18 cellular contexts compared by ENCODE assay signal in the genomic region with DNA sequence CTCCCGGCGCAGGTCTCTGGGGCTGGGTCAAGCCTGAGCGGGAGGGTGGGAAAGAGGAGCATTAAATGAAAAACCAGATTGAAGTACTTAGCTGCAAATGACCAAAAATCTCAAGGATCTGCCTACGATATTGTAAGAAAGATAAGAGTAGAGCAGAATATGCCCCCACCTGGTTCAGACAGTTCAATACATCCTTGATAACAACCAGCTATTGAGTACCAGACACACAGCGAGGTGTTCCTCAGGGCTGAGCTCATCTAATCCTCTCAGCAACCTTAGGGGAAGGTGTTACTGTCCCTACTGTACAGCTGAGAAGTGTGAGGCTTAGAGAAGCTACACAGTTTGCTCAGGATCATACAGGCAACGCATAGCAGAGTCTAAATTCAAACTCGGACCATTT. TPM values are rescaled to one million over a fixed set of nuclear protein-coding genes. Genes with fewer than 3 reads are reported as not detected.
DNase-seq lines count a peak whose midpoint lies in the region; ATAC-seq and TF ChIP-seq lines count a peak whose summit lies in the region.
"Had no signal": no experiment of that assay in that cellular context is flagged by ENCODE, and none has a peak within 500 bp of the region (broad histone marks: within the 10 kb centered on the region; RNA-seq: fewer than 3 reads in every experiment).

No MANE protein-coding gene starts in this region.

- DNase-seq in NAMALWA (ENCODE audit: low spot score) (peak; percentile 22), PC-9 (no peak), cerebellum (ENCODE audit: low spot score) (no peak)
- no peak for DNase-seq in activated naive CD8-positive, alpha-beta T cell treated with anti-CD3 and anti-CD28 coated beads, Interleukin-2, amount 50 U/mL, for 24 hours
- DNase-seq: DMS 273 treated with DMSO at 0.1 percent for 48 hours, GF-D8, GM23248, HCEC 1CT, KG1, NCI-H1092, NCI-H1694, NCI-H510A treated with DMSO at 0.1 percent for 48 hours, Peyer's patch, Right ventricle myocardium superior, SK-N-SH had no signal

- H3K4me3 Mint-ChIP-seq in activated naive CD8-positive, alpha-beta T cell treated with anti-CD3 and anti-CD28 coated beads, Interleukin-2, amount 50 U/mL, for 24 hours = no peak overlapping the region

- intact Hi-C loops in PC-9 (cut with micrococcal nuclease; ENCODE audit: unreplicated experiment) = loop anchor here (2.0 to 5.0 kb wide), 3 partner anchors 208 to 1307 kb away; no protein-coding TSS in a partner anchor

- H3K27me3 ChIP-seq in PC-9 (ENCODE audit: insufficient read depth, low read depth) (peaks cover 67% of the 10 kb centered on the region), neural cell (ENCODE audit: insufficient read depth, low read depth, low read length) (no peaks in the 10 kb centered on the region)
- H3K27me3 ChIP-seq: Peyer's patch had no signal

- H3K4me1 Mint-ChIP-seq in activated naive CD8-positive, alpha-beta T cell treated with anti-CD3 and anti-CD28 coated beads, Interleukin-2, amount 50 U/mL, for 24 hours = peaks cover 2% of the 10 kb centered on the region

- no peak overlapping the region for H3K9ac ChIP-seq in neural cell (ENCODE audit: low read length)
- H3K9ac ChIP-seq: GM23248, SK-N-SH had no signal

- peak overlapping the region; percentile 52 for H3K4me2 ChIP-seq in PC-9
- no peak overlapping the region for H3K4me2 ChIP-seq in neural cell (ENCODE audit: low read length)

- no peak for ATAC-seq in activated naive CD8-positive, alpha-beta T cell treated with anti-CD3 and anti-CD28 coated beads, Interleukin-2, amount 50 U/mL, for 24 hours
- no peak for ATAC-seq in GM19397 (IDR thresholded peaks at IDR 0.05; ENCODE audit: unreplicated experiment)

- H3K79me2 ChIP-seq in PC-9 (ENCODE audit: low read depth) = no peaks in the 10 kb centered on the region
- no peaks in the 10 kb centered on the region for H3K79me2 ChIP-seq in neural cell (replicated peaks; ENCODE audit: insufficient read depth, low read length)

- CTCF ChIA-PET in PC-9 (lab: Charles Lee) = interaction anchor here (0.6 kb wide), 1 partner anchor 49 kb away, joined by 7 read pairs; no protein-coding TSS in a partner anchor

- POLR2A ChIA-PET in PC-9 (lab: Charles Lee; ENCODE audit: unreplicated experiment) = no interaction called here

- H4K20me1 ChIP-seq in PC-9 (ENCODE audit: insufficient read depth) (no peaks in the 10 kb centered on the region), neural cell (ENCODE audit: insufficient read depth) (no peaks in the 10 kb centered on the region)

- H3K27me3 Mint-ChIP-seq in activated naive CD8-positive, alpha-beta T cell treated with anti-CD3 and anti-CD28 coated beads, Interleukin-2, amount 50 U/mL, for 24 hours = peaks cover 20% of the 10 kb centered on the region

- no peak overlapping the region for H2AFZ ChIP-seq in PC-9
- no peak overlapping the region for H2AFZ ChIP-seq in neural cell (ENCODE audit: low read depth, low read length)
- H2AFZ ChIP-seq: GM23248 had no signal

- H3K36me3 ChIP-seq in PC-9 (ENCODE audit: low read depth) (no peaks in the 10 kb centered on the region), neural cell (ENCODE audit: insufficient read depth, low read length) (no peaks in the 10 kb centered on the region)
- H3K36me3 ChIP-seq: Peyer's patch had no signal

- H3K9me3 ChIP-seq in PC-9 (ENCODE audit: insufficient read depth, low read depth) (no peaks in the 10 kb centered on the region), neural cell (ENCODE audit: low read length) (no peaks in the 10 kb centered on the region)
- H3K9me3 ChIP-seq: Peyer's patch, SK-N-SH had no signal

- TF ChIP-seq CTCF in GM12875 (IDR thresholded peaks at IDR 0.05; ENCODE audit: borderline replicate concordance, insufficient read depth, low read depth, low read length) = no peak
- TF ChIP-seq CTCF in PC-9 (conservative IDR thresholded peaks at IDR 0.05) = no peak
- TF ChIP-seq CTCF in neural cell (IDR thresholded peaks at IDR 0.05; ENCODE audit: poor library complexity, severe bottlenecking) = peak; percentile 39

- H3F3A ChIP-seq in PC-9 (ENCODE audit: insufficient read depth, low read depth) (no peaks in the 10 kb centered on the region), neural cell (ENCODE audit: insufficient read depth, low read length, poor library complexity, severe bottlenecking) (no peaks in the 10 kb centered on the region)

- no peak overlapping the region for H3K27ac Mint-ChIP-seq in activated naive CD8-positive, alpha-beta T cell treated with anti-CD3 and anti-CD28 coated beads, Interleukin-2, amount 50 U/mL, for 24 hours

- H3K36me3 Mint-ChIP-seq in activated naive CD8-positive, alpha-beta T cell treated with anti-CD3 and anti-CD28 coated beads, Interleukin-2, amount 50 U/mL, for 24 hours (ENCODE audit: low read depth) = no peaks in the 10 kb centered on the region

- TF ChIP-seq RAD21 in neural cell (conservative IDR thresholded peaks at IDR 0.05) = peak; percentile 47

- TSS peak; percentile 38 for BruUV-seq in PC-9 (replicated peaks; lab: Mats Ljungman, UMichigan)

- no peaks in the 10 kb centered on the region for H3K9me3 Mint-ChIP-seq in activated naive CD8-positive, alpha-beta T cell treated with anti-CD3 and anti-CD28 coated beads, Interleukin-2, amount 50 U/mL, for 24 hours

- no peak for TF ChIP-seq EP300 in neural cell (conservative IDR thresholded peaks at IDR 0.05; ENCODE audit: poor library complexity, severe bottlenecking)

- peak overlapping the region; percentile 31 for H3K4me3 ChIP-seq in GM12875 (ENCODE audit: low read depth, low read length)
- no peak overlapping the region for H3K4me3 ChIP-seq in PC-9
- no peak overlapping the region for H3K4me3 ChIP-seq in neural cell (ENCODE audit: low read length)
- H3K4me3 ChIP-seq: GM23248, Peyer's patch had no signal

- H3K4me1 ChIP-seq in PC-9 (replicated peaks; ENCODE audit: insufficient read depth) = no peaks in the 10 kb centered on the region

- H3K27ac ChIP-seq in PC-9 (no peak overlapping the region), neural cell (ENCODE audit: low read length) (no peak overlapping the region)
- H3K27ac ChIP-seq: GM23248, Peyer's patch had no signal

- H3K9me2 ChIP-seq in PC-9 (ENCODE audit: insufficient read depth) = no peaks in the 10 kb centered on the region
- no peaks in the 10 kb centered on the region for H3K9me2 ChIP-seq in neural cell (ENCODE audit: insufficient read depth, low read length)
- H3K9me2 ChIP-seq: SK-N-SH had no signal

TF ChIP-seq in neural cell, 6 proteins besides CTCF, POLR2A, EP300 and RAD21:
- TF ChIP-seq SMC3 (conservative IDR thresholded peaks at IDR 0.05; ENCODE audit: poor library complexity) = peak; percentile 54
- TF ChIP-seq, protein P1, sequence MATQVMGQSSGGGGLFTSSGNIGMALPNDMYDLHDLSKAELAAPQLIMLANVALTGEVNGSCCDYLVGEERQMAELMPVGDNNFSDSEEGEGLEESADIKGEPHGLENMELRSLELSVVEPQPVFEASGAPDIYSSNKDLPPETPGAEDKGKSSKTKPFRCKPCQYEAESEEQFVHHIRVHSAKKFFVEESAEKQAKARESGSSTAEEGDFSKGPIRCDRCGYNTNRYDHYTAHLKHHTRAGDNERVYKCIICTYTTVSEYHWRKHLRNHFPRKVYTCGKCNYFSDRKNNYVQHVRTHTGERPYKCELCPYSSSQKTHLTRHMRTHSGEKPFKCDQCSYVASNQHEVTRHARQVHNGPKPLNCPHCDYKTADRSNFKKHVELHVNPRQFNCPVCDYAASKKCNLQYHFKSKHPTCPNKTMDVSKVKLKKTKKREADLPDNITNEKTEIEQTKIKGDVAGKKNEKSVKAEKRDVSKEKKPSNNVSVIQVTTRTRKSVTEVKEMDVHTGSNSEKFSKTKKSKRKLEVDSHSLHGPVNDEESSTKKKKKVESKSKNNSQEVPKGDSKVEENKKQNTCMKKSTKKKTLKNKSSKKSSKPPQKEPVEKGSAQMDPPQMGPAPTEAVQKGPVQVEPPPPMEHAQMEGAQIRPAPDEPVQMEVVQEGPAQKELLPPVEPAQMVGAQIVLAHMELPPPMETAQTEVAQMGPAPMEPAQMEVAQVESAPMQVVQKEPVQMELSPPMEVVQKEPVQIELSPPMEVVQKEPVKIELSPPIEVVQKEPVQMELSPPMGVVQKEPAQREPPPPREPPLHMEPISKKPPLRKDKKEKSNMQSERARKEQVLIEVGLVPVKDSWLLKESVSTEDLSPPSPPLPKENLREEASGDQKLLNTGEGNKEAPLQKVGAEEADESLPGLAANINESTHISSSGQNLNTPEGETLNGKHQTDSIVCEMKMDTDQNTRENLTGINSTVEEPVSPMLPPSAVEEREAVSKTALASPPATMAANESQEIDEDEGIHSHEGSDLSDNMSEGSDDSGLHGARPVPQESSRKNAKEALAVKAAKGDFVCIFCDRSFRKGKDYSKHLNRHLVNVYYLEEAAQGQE (IDR thresholded peaks at IDR 0.05; ENCODE audit: borderline replicate concordance) = no peak

RNA-seq across cellular contexts. Expression of a gene that starts 27.4 kb away (rescaled TPM):
- total RNA-seq in PC-9 (2021) = 29.2 and 31.1 TPM in 2 replicates
- 14.6 and 20.0 TPM in 2 replicates for polyA plus RNA-seq in neural cell
- 44.6 and 46.7 TPM in 2 replicates for polyA minus RNA-seq in neural cell
- total RNA-seq in cerebellum = 22.3 TPM
